Comparison of ENCODE assay signal across 9 cellular contexts in genomic region chr11:133955945-133956421, GRCh38. TPM values are rescaled to one million over a fixed set of nuclear protein-coding genes. Genes with fewer than 3 reads are reported as not detected.
DNase-seq lines count a peak whose midpoint lies in the region; ATAC-seq lines count a peak whose summit lies in the region.
"Had no signal": no experiment of that assay in that cellular context is flagged by ENCODE, and none has a peak within 500 bp of the region (broad histone marks: within the 10 kb centered on the region; RNA-seq: fewer than 3 reads in every experiment).

No MANE protein-coding gene starts in this region.

- intact Hi-C loops in left ventricle myocardium superior (cut with micrococcal nuclease): no loop called here

- no peak for ATAC-seq in activated CD8-positive, alpha-beta T cell treated with anti-CD3 and anti-CD28 coated beads, Interleukin-2, amount 10 ng/mL, durations not matched to agents 7 days and 5 days
- ATAC-seq in left ventricle myocardium superior (peak; percentile 47), GM18520 (IDR thresholded peaks at IDR 0.05; ENCODE audit: unreplicated experiment) (no peak), HG02588 (IDR thresholded peaks at IDR 0.05; ENCODE audit: unreplicated experiment) (no peak), GM21529 (IDR thresholded peaks at IDR 0.05; ENCODE audit: unreplicated experiment) (no peak)
- ATAC-seq in stimulated activated naive CD8-positive, alpha-beta T cell treated with anti-CD3 and anti-CD28 coated beads, Interleukin-15, amount 100 ng/mL, for 72 hours: peak; percentile 2

- CTCF ChIA-PET in activated CD8-positive, alpha-beta T cell treated with anti-CD3 and anti-CD28 coated beads, Interleukin-2, amount 10 ng/mL, durations not matched to agents 7 days and 5 days (lab: Charles Lee): interaction anchor here (1.1 to 6.2 kb wide), 5 partner anchors 10 to 142 kb away, joined by 3 to 49 read pairs (median 4); no protein-coding TSS in a partner anchor

- POLR2A ChIA-PET in activated CD8-positive, alpha-beta T cell treated with anti-CD3 and anti-CD28 coated beads, Interleukin-2, amount 10 ng/mL, durations not matched to agents 7 days and 5 days (lab: Charles Lee): interaction anchor here (1.4 kb wide), 2 partner anchors 11 to 81 kb away, joined by 5 to 8 read pairs; no protein-coding TSS in a partner anchor

- H3K4me3 Mint-ChIP-seq in activated CD8-positive, alpha-beta T cell treated with anti-CD3 and anti-CD28 coated beads, Interleukin-2, amount 10 ng/mL, durations not matched to agents 7 days and 5 days: peak overlapping the region; percentile 56
- H3K4me3 Mint-ChIP-seq in stimulated activated naive CD8-positive, alpha-beta T cell treated with anti-CD3 and anti-CD28 coated beads, Interleukin-15, amount 100 ng/mL, for 72 hours: peak overlapping the region; percentile 58 to 80

- H3K9me3 Mint-ChIP-seq in activated CD8-positive, alpha-beta T cell treated with anti-CD3 and anti-CD28 coated beads, Interleukin-2, amount 10 ng/mL, durations not matched to agents 7 days and 5 days (ENCODE audit: insufficient read depth): no peaks in the 10 kb centered on the region
- no peaks in the 10 kb centered on the region for H3K9me3 Mint-ChIP-seq in stimulated activated naive CD8-positive, alpha-beta T cell treated with anti-CD3 and anti-CD28 coated beads, Interleukin-15, amount 100 ng/mL, for 72 hours
- H3K9me3 Mint-ChIP-seq: type B pancreatic cell had no signal

- peaks cover 51% of the 10 kb centered on the region for H3K4me1 Mint-ChIP-seq in activated CD8-positive, alpha-beta T cell treated with anti-CD3 and anti-CD28 coated beads, Interleukin-2, amount 10 ng/mL, durations not matched to agents 7 days and 5 days (ENCODE audit: low read depth)
- peaks cover 56% of the 10 kb centered on the region for H3K4me1 Mint-ChIP-seq in stimulated activated naive CD8-positive, alpha-beta T cell treated with anti-CD3 and anti-CD28 coated beads, Interleukin-15, amount 100 ng/mL, for 72 hours

- DNase-seq in NCI-H748 (lab: John Stamatoyannopoulos, UW; ENCODE audit: unreplicated experiment): peak; percentile 33
- no peak for DNase-seq in NCI-H748 treated with DMSO at 0.1 percent for 48 hours (lab: John Stamatoyannopoulos, UW)
- no peak for DNase-seq in activated CD8-positive, alpha-beta T cell treated with anti-CD3 and anti-CD28 coated beads, Interleukin-2, amount 10 ng/mL, durations not matched to agents 7 days and 5 days
- DNase-seq in left ventricle myocardium superior: peak; percentile 62
- DNase-seq in stimulated activated naive CD8-positive, alpha-beta T cell treated with anti-CD3 and anti-CD28 coated beads, Interleukin-15, amount 100 ng/mL, for 72 hours: peak; percentile 26 to 34

- peaks cover 13% of the 10 kb centered on the region for H3K27me3 Mint-ChIP-seq in activated CD8-positive, alpha-beta T cell treated with anti-CD3 and anti-CD28 coated beads, Interleukin-2, amount 10 ng/mL, durations not matched to agents 7 days and 5 days (ENCODE audit: low read depth)
- H3K27me3 Mint-ChIP-seq in stimulated activated naive CD8-positive, alpha-beta T cell treated with anti-CD3 and anti-CD28 coated beads, Interleukin-15, amount 100 ng/mL, for 72 hours: peaks cover 28% of the 10 kb centered on the region

- H3K36me3 Mint-ChIP-seq in activated CD8-positive, alpha-beta T cell treated with anti-CD3 and anti-CD28 coated beads, Interleukin-2, amount 10 ng/mL, durations not matched to agents 7 days and 5 days (ENCODE audit: low read depth): peaks cover 18% of the 10 kb centered on the region
- H3K36me3 Mint-ChIP-seq: type B pancreatic cell had no signal

- no peak overlapping the region for H3K27ac Mint-ChIP-seq in activated CD8-positive, alpha-beta T cell treated with anti-CD3 and anti-CD28 coated beads, Interleukin-2, amount 10 ng/mL, durations not matched to agents 7 days and 5 days
- H3K27ac Mint-ChIP-seq in stimulated activated naive CD8-positive, alpha-beta T cell treated with anti-CD3 and anti-CD28 coated beads, Interleukin-15, amount 100 ng/mL, for 72 hours: no peak overlapping the region
- H3K27ac Mint-ChIP-seq: type B pancreatic cell had no signal

RNA-seq across cellular contexts. Expression of gene IGSF9B, which starts 0.8 kb away (rescaled TPM):
- total RNA-seq in activated CD8-positive, alpha-beta T cell treated with anti-CD3 and anti-CD28 coated beads, Interleukin-2, amount 10 ng/mL, durations not matched to agents 7 days and 5 days: 100 to 1,000 TPM in 1 of 2 experiments, 10 to 100 TPM in 1; 96.3 to 118 TPM
- total RNA-seq in left ventricle myocardium superior: 34.5 TPM

Comparison
In these comparisons a context has a peak if more than half of its experiments do, and no peak if none do; other contexts are left out.
1. DNase-seq: peak in NCI-H748 (single experiment), left ventricle myocardium superior (single experiment) and stimulated activated naive CD8-positive, alpha-beta T cell treated with anti-CD3 and anti-CD28 coated beads, Interleukin-15, amount 100 ng/mL, for 72 hours (2 of 2); none in NCI-H748 treated with DMSO at 0.1 percent for 48 hours (single experiment) and activated CD8-positive, alpha-beta T cell treated with anti-CD3 and anti-CD28 coated beads, Interleukin-2, amount 10 ng/mL, durations not matched to agents 7 days and 5 days (single experiment).
2. ATAC-seq: peak in left ventricle myocardium superior (single experiment) and stimulated activated naive CD8-positive, alpha-beta T cell treated with anti-CD3 and anti-CD28 coated beads, Interleukin-15, amount 100 ng/mL, for 72 hours (single experiment); none in activated CD8-positive, alpha-beta T cell treated with anti-CD3 and anti-CD28 coated beads, Interleukin-2, amount 10 ng/mL, durations not matched to agents 7 days and 5 days (single experiment), GM18520 (single experiment), HG02588 (single experiment) and GM21529 (single experiment).